In genomic region chr4:92232566-92232965, GRCh38 we compare ENCODE assay signal across 28 cellular contexts.
A peak's percentile ranks its signal among the peaks of the same experiment; 100 is the strongest.
DNase-seq lines count a peak whose midpoint lies in the region; FAIRE-seq and TF ChIP-seq lines count a peak whose summit lies in the region.
"Had no signal": no experiment of that assay in that cellular context is flagged by ENCODE, and none has a peak within 500 bp of the region (broad histone marks: within the 10 kb centered on the region; RNA-seq: fewer than 3 reads in every experiment).

No MANE protein-coding gene starts in this region.

- H3K27me3 Mint-ChIP-seq in MCF 10A (ENCODE audit: insufficient read depth, unreplicated experiment) = no peaks in the 10 kb centered on the region
- H3K27me3 Mint-ChIP-seq: activated B cell treated with CpG ODN at 0.5 μM for 24 hours; CD4-positive, alpha-beta T cell; naive thymus-derived CD4-positive, alpha-beta T cell; stimulated activated naive CD8-positive, alpha-beta T cell treated with anti-CD3 and anti-CD28 coated beads, Interleukin-15, Interleukin-2, amounts not matched to agents 100 ng/mL and 50 ng/mL, for 24 hours had no signal

- H3K4me1 ChIP-seq in breast epithelium (no peaks in the 10 kb centered on the region), SK-N-SH (ENCODE audit: control insufficient read depth in 1 of 2, insufficient read depth in 2 of 2, low read depth in 1 of 2, low read length in 1 of 2) (peaks cover 3 to 9% of the 10 kb centered on the region in 2 experiments; a peak in 2 of 4 replicates)
- H3K4me1 ChIP-seq: adrenal gland, HAP-1, thyroid gland had no signal

- no peaks in the 10 kb centered on the region for H3K79me2 ChIP-seq in SK-N-SH (ENCODE audit: insufficient read depth)

- H3K9me2 ChIP-seq in SK-N-SH = no peaks in the 10 kb centered on the region

- no peaks in the 10 kb centered on the region for H3K9me3 ChIP-seq in breast epithelium
- H3K9me3 ChIP-seq in SK-N-SH = no peaks in the 10 kb centered on the region
- H3K9me3 ChIP-seq: adrenal gland, HAP-1, thyroid gland had no signal

- TF ChIP-seq RAD21 in SK-N-SH (IDR thresholded peaks at IDR 0.05; ENCODE audit: low read length) = no peak

- POLR2A ChIA-PET in MCF 10A (lab: Yijun Ruan, JAX) = no interaction called here
- POLR2A ChIA-PET in SK-N-SH (lab: Yijun Ruan, JAX) = no interaction called here

- no peak overlapping the region for H3K4me2 ChIP-seq in SK-N-SH

- TF ChIP-seq EP300 in SK-N-SH (IDR thresholded peaks at IDR 0.05; ENCODE audit: borderline replicate concordance in 1 of 2, low read depth in 1 of 2, low read length in 1 of 2) = no peak

- no peaks in the 10 kb centered on the region for H4K20me1 ChIP-seq in SK-N-SH (ENCODE audit: insufficient read depth)

- H2AFZ ChIP-seq in SK-N-SH (ENCODE audit: low read depth) = no peak overlapping the region; the same call in 1 of the 2 replicates

- no TSS peak for BruUV-seq in MCF 10A (replicated peaks; lab: Mats Ljungman, UMichigan)

- no peak overlapping the region for H3K4me3 Mint-ChIP-seq in MCF 10A (ENCODE audit: unreplicated experiment)
- H3K4me3 Mint-ChIP-seq: activated B cell treated with CpG ODN at 0.5 μM for 24 hours; CD4-positive, alpha-beta T cell; mesothelial cell of epicardium; naive thymus-derived CD4-positive, alpha-beta T cell; stimulated activated naive CD8-positive, alpha-beta T cell treated with anti-CD3 and anti-CD28 coated beads, Interleukin-15, Interleukin-2, amounts not matched to agents 100 ng/mL and 50 ng/mL, for 24 hours had no signal

- no peak overlapping the region for H3K27ac ChIP-seq in breast epithelium
- no peak overlapping the region for H3K27ac ChIP-seq in SK-N-SH (ENCODE audit: low read depth in 2 of 2, low read length in 1 of 2)
- H3K27ac ChIP-seq: adrenal gland, brain microvascular endothelial cell, thyroid gland had no signal

- CTCF ChIA-PET in MCF 10A (lab: Yijun Ruan, JAX) = no interaction called here
- CTCF ChIA-PET in SK-N-SH (lab: Yijun Ruan, JAX) = no interaction called here

- H3K9me3 Mint-ChIP-seq in MCF 10A (ENCODE audit: unreplicated experiment) = no peaks in the 10 kb centered on the region
- H3K9me3 Mint-ChIP-seq: activated B cell treated with CpG ODN at 0.5 μM for 24 hours; mesothelial cell of epicardium; stimulated activated naive CD8-positive, alpha-beta T cell treated with anti-CD3 and anti-CD28 coated beads, Interleukin-15, Interleukin-2, amounts not matched to agents 100 ng/mL and 50 ng/mL, for 24 hours had no signal

- FAIRE-seq in urothelium cell line (lab: Jason Lieb, UNC) = peak; percentile 13
- FAIRE-seq in GM12891 (lab: Jason Lieb, UNC) = no peak
- FAIRE-seq: colon, K562 had no signal

- H3F3A ChIP-seq in SK-N-SH (replicated peaks; ENCODE audit: insufficient read depth) = peaks cover 18% of the 10 kb centered on the region

- H3K27me3 ChIP-seq in breast epithelium = no peaks in the 10 kb centered on the region
- no peaks in the 10 kb centered on the region for H3K27me3 ChIP-seq in SK-N-SH (ENCODE audit: insufficient read depth)
- H3K27me3 ChIP-seq: adrenal gland, brain microvascular endothelial cell, thyroid gland had no signal

- H3K36me3 ChIP-seq in breast epithelium (no peaks in the 10 kb centered on the region), SK-N-SH (replicated peaks in 1 of 2; ENCODE audit: control insufficient read depth in 1 of 2, insufficient read depth in 2 of 2, low read length in 1 of 2) (no peaks in the 10 kb centered on the region)
- H3K36me3 ChIP-seq: adrenal gland, brain microvascular endothelial cell, HAP-1, thyroid gland had no signal

- DNase-seq in MCF 10A (ENCODE audit: unreplicated experiment) (peak; percentile 14), breast epithelium (ENCODE audit: low spot score in 2 of 2) (no peak), amniotic epithelial cell (ENCODE audit: low read depth) (peak; percentile 23), foreskin fibroblast (peak; percentile 26 to 50), urothelium cell line (ENCODE audit: low spot score) (no peak), GM12891 (ENCODE audit: insufficient read length, low spot score) (no peak), SK-N-SH (no peak), GM10266 (ENCODE audit: extremely low spot score) (no peak)
- DNase-seq: activated B cell treated with CpG ODN at 0.5 μM for 24 hours; activated CD4-positive, alpha-beta T cell treated with anti-CD3 and anti-CD28 coated beads, Interleukin-2, amount 50 U/mL, for 4 hours; activated naive CD4-positive, alpha-beta T cell treated with Interleukin-2 at 50 U/mL for 16 hours; adrenal gland; brain microvascular endothelial cell; CD4-positive, alpha-beta T cell; effector memory CD4-positive, alpha-beta T cell; left ventricle myocardium superior; MM.1S; naive thymus-derived CD4-positive, alpha-beta T cell; NCI-H2029 treated with DMSO at 0.1 percent for 48 hours; NCI-H2227 treated with DMSO at 0.1 percent for 48 hours; NCI-H748 treated with DMSO at 0.1 percent for 48 hours; occipital lobe; thyroid gland had no signal

- H3K4me1 Mint-ChIP-seq in MCF 10A (ENCODE audit: insufficient read depth, unreplicated experiment) = peaks cover 29% of the 10 kb centered on the region
- H3K4me1 Mint-ChIP-seq: activated B cell treated with CpG ODN at 0.5 μM for 24 hours; naive thymus-derived CD4-positive, alpha-beta T cell had no signal

- H3K4me3 ChIP-seq in breast epithelium (no peak overlapping the region), foreskin fibroblast (ENCODE audit: low read depth in 1 of 2, low read length in 2 of 2) (no peak overlapping the region), SK-N-SH (ENCODE audit: low read depth in 2 of 2, low read length in 1 of 2) (no peak overlapping the region)
- H3K4me3 ChIP-seq: adrenal gland, HAP-1, K562, thyroid gland had no signal

- TF ChIP-seq CTCF in MCF 10A (IDR thresholded peaks at IDR 0.05; ENCODE audit: unreplicated experiment) (no peak), breast epithelium (IDR thresholded peaks at IDR 0.05) (no peak), foreskin fibroblast (IDR thresholded peaks at IDR 0.05; ENCODE audit: low read depth, low read length) (no peak), SK-N-SH (IDR thresholded peaks at IDR 0.05) (no peak), GM10266 (IDR thresholded peaks at IDR 0.05; ENCODE audit: control insufficient read depth, insufficient read depth, low read depth, missing control alignments) (no peak)

- H3K36me3 Mint-ChIP-seq in MCF 10A (ENCODE audit: insufficient read depth, unreplicated experiment) = no peaks in the 10 kb centered on the region
- H3K36me3 Mint-ChIP-seq: mesothelial cell of epicardium; naive thymus-derived CD4-positive, alpha-beta T cell had no signal

- TF ChIP-seq POLR2A in breast epithelium (IDR thresholded peaks at IDR 0.05) (no peak), GM12891 (IDR thresholded peaks at IDR 0.05; ENCODE audit: low read depth, low read length) (no peak)

- no peak overlapping the region for H3K9ac ChIP-seq in SK-N-SH

- intact Hi-C loops in MCF 10A (cut with micrococcal nuclease) (no loop called here), breast epithelium (cut with DNase I; ENCODE audit: low total_unique reads) (no loop called here)

- H3K27ac Mint-ChIP-seq in MCF 10A (ENCODE audit: low read depth, unreplicated experiment) = peak overlapping the region; percentile 72
- H3K27ac Mint-ChIP-seq: activated B cell treated with CpG ODN at 0.5 μM for 24 hours; CD4-positive, alpha-beta T cell; mesothelial cell of epicardium; naive thymus-derived CD4-positive, alpha-beta T cell; stimulated activated naive CD8-positive, alpha-beta T cell treated with anti-CD3 and anti-CD28 coated beads, Interleukin-15, Interleukin-2, amounts not matched to agents 100 ng/mL and 50 ng/mL, for 24 hours had no signal

TF ChIP-seq in GM12891, 5 proteins besides CTCF, POLR2A, EP300 and RAD21:
- TF ChIP-seq POU2F2 (IDR thresholded peaks at IDR 0.05; ENCODE audit: low read depth, low read length) (no peak), SPI1 (IDR thresholded peaks at IDR 0.05; ENCODE audit: low read depth, low read length) (no peak), TAF1 (IDR thresholded peaks at IDR 0.05; ENCODE audit: low read depth, low read length) (no peak), POLR2AphosphoS5 (IDR thresholded peaks at IDR 0.05; ENCODE audit: low read depth, low read length) (no peak), PAX5 (IDR thresholded peaks at IDR 0.05; ENCODE audit: insufficient read depth, low read length, severe bottlenecking) (no peak)

TF ChIP-seq in SK-N-SH, 30 proteins besides CTCF, POLR2A, EP300 and RAD21:
- TF ChIP-seq RXRA (IDR thresholded peaks at IDR 0.05; ENCODE audit: borderline replicate concordance, low read depth) (no peak), NRF1 (IDR thresholded peaks at IDR 0.05; ENCODE audit: low read depth, low read length) (no peak)

Comparison
In these comparisons a context has a peak if more than half of its experiments do, and no peak if none do; other contexts are left out.
1. DNase-seq: peak in MCF 10A (single experiment), amniotic epithelial cell (single experiment) and foreskin fibroblast (2 of 2); none in breast epithelium (0 of 2), urothelium cell line (single experiment), GM12891 (single experiment), SK-N-SH (single experiment) and GM10266 (single experiment).